10 cellular contexts compared by ENCODE assay signal in the genomic region with DNA sequence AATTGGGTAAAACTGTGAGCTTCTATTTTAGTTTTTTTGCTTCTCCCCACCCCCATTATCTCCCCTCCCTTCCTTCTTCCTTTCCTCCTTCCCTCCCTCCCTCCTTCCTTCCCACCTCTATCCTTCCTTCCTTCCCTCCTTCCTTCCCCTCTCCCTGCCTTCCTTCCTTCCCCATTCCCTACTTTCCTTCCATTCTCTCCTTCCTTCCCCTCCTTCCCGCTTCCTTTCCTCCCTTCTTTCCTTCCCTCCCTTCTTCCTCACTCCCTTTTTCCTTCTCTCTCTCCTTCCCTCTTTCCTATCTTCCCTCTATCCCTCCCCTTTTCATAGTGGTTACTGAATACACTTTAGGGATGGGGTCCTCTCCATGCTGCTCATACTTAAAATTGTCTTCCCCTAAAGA. TPM values are rescaled to one million over a fixed set of nuclear protein-coding genes. Genes with fewer than 3 reads are reported as not detected.
"Had no signal": no experiment of that assay in that cellular context is flagged by ENCODE, and none has a peak within 500 bp of the region (broad histone marks: within the 10 kb centered on the region; RNA-seq: fewer than 3 reads in every experiment).

No MANE protein-coding gene starts in this region.

- H3K4me1 Mint-ChIP-seq: IgD-negative memory B cell had no signal

- H3K27ac Mint-ChIP-seq: IgD-negative memory B cell had no signal

- H3K4me3 ChIP-seq: K562 had no signal

- ATAC-seq: K562 had no signal

- H3K27ac ChIP-seq: HL-60, KMS-11 had no signal

- H3K9ac ChIP-seq: KMS-11 had no signal

- FAIRE-seq: HTR-8/SVneo, K562 had no signal

- DNase-seq: IMR-90, KBM-7, KG1 had no signal

- H3K4me3 Mint-ChIP-seq: IgD-negative memory B cell had no signal

- H3K4me2 ChIP-seq: KMS-11 had no signal

RNA-seq across cellular contexts. Expression of a gene that starts 40.4 kb away (rescaled TPM):
- total RNA-seq: HT-29, HT1080, IMR-90, K562 had no signal
- polyA plus RNA-seq: IgD-negative memory B cell, IMR-90, K562 had no signal
